31 cellular contexts compared by ENCODE assay signal in the genomic region with DNA sequence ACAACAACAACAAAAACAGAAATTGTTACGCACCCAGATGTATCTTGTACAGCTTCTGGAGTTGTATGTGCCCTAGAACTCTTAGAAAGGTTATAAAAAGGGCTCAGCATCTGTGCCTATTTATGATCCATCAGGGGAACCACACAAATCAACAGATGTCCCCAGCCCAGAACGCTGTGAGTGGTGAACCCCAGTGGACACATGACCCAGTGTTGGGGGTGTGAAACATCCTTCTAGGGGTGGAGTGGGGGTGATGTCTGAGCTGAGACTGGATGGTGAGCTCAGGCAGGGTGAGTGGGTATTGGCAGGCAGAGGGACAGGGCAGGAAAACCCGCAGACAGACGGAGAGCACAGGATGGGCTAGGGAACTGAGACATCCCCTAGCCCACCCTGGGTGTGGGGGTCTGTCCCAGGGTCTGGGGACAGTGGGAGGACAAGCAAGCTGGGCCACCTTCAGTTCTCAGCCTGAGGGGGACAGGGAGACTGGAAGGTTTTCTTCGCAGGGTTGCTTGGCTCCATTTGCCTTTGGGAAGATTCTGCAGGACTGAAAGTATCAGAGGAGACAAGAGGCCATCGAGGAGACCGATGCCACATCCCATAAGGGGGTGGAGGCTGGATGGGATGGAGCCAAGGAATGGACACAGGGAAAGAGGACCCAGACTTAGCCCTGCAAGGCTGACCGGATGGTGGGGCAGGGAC. TPM values are rescaled to one million over a fixed set of nuclear protein-coding genes. Genes with fewer than 3 reads are reported as not detected.
DNase-seq lines count a peak whose midpoint lies in the region; ATAC-seq, FAIRE-seq and TF ChIP-seq lines count a peak whose summit lies in the region.
"Had no signal": no experiment of that assay in that cellular context is flagged by ENCODE, and none has a peak within 500 bp of the region (broad histone marks: within the 10 kb centered on the region; RNA-seq: fewer than 3 reads in every experiment).

No MANE protein-coding gene starts in this region.

- ATAC-seq in IMR-90 (ENCODE audit: low read depth) (no peak), GM19467 (IDR thresholded peaks at IDR 0.05; ENCODE audit: unreplicated experiment) (no peak)
- ATAC-seq: naive thymus-derived CD8-positive, alpha-beta T cell; T-cell had no signal

- H3K4me3 ChIP-seq in IMR-90 (ENCODE audit: insufficient read depth, low read depth, low read length): no peak overlapping the region
- H3K4me3 ChIP-seq in BE2C (ENCODE audit: low read depth, low read length): no peak overlapping the region
- H3K4me3 ChIP-seq: breast epithelium, colonic mucosa, suprapubic skin, upper lobe of left lung had no signal

- H3K9me1 ChIP-seq in IMR-90 (ENCODE audit: insufficient read depth, low read length): peaks cover 13% of the 10 kb centered on the region

- H3K4me1 ChIP-seq in IMR-90 (ENCODE audit: control insufficient read depth, insufficient read depth, low read length) (peaks cover 9% of the 10 kb centered on the region; the same call in 1 of the 2 replicates), BE2C (peaks cover 6% of the 10 kb centered on the region; the same call in 1 of the 2 replicates)
- H3K4me1 ChIP-seq: breast epithelium, colonic mucosa had no signal

- H3K27me3 ChIP-seq in IMR-90 (ENCODE audit: control insufficient read depth, insufficient read depth, low read length) (peaks cover 2% of the 10 kb centered on the region; the same call in 1 of the 2 replicates), BE2C (no peaks in the 10 kb centered on the region)
- H3K27me3 ChIP-seq: breast epithelium, colonic mucosa, suprapubic skin, upper lobe of left lung had no signal

- H3K27ac ChIP-seq in IMR-90 (ENCODE audit: insufficient read depth, low read length) (no peak overlapping the region), RWPE1 (no peak overlapping the region)
- H3K27ac ChIP-seq: breast epithelium, colonic mucosa, epithelial cell of prostate, suprapubic skin had no signal

- POLR2A ChIA-PET in IMR-90 (lab: Charles Lee; ENCODE audit: unreplicated experiment) (no interaction called here), RWPE1 (lab: Yijun Ruan, JAX; ENCODE audit: low non-redundant PET) (no interaction called here)

- H2AK9ac ChIP-seq in IMR-90 (replicated peaks; ENCODE audit: low read depth, low read length, poor library complexity): no peak overlapping the region

- dilution Hi-C loops in IMR-90 (cut with HindIII; ENCODE audit: low sequenced_read_pairs, unreplicated experiment): no loop called here

- BruUV-seq in IMR-90 (replicated peaks; lab: Mats Ljungman, UMichigan): no TSS peak

- H3K9ac ChIP-seq in IMR-90 (ENCODE audit: low read depth, low read length): no peak overlapping the region

- 85% methylated on average over 3 of the region's 8 CpGs; no CpG with 5 or more reads in 1 of the 2 experiments for WGBS in IMR-90 (ENCODE audit: extremely low coverage in 2 of 2, insufficient read length in 1 of 2), 2 experiments

- H2BK120ac ChIP-seq in IMR-90 (ENCODE audit: low read depth, low read length): no peak overlapping the region

- no peak for DNase-seq in GM12892 (ENCODE audit: insufficient read length)
- no peak for DNase-seq in IMR-90
- no peak for DNase-seq in erythroblast (lab: John Stamatoyannopoulos, UW)
- peak; percentile 37 for DNase-seq in posterior vena cava (ENCODE audit: low spot score)
- DNase-seq in BE2C: no peak
- no peak for DNase-seq in RWPE1 (ENCODE audit: low spot score)
- DNase-seq: activated B cell treated with CpG ODN at 0.5 μM for 24 hours; activated CD4-positive, alpha-beta T cell treated with anti-CD3 and anti-CD28 coated beads, Interleukin-2, amount 10 ng/mL, durations not matched to agents 7 days and 5 days; activated effector memory CD4-positive, alpha-beta T cell treated with anti-CD3 and anti-CD28 coated beads, Interleukin-2, amount 50 U/mL, for 16 hours; activated naive CD8-positive, alpha-beta T cell treated with anti-CD3 and anti-CD28 coated beads for 36 hours; activated T-cell treated with anti-CD3 and anti-CD28 coated beads, Interleukin-2, amount 50 U/mL, for 24 hours; anterior cingulate cortex; CD4-positive, CD25-positive, alpha-beta regulatory T cell; colonic mucosa; effector CD8-positive, alpha-beta T cell; EL; HCEC 1CT; midbrain; naive thymus-derived CD8-positive, alpha-beta T cell; NCI-H1694; NCI-H446 treated with DMSO at 0.1 percent for 48 hours; RPMI8226; stimulated activated naive CD4-positive, alpha-beta T cell treated with Interleukin-2 at 50 U/mL for 16 hours; T-cell; upper lobe of left lung had no signal

- no peak overlapping the region for H3K4me2 ChIP-seq in IMR-90 (ENCODE audit: low read depth, low read length)

- no peak overlapping the region for H2BK20ac ChIP-seq in IMR-90 (ENCODE audit: low read depth, low read length)

- peak overlapping the region; percentile 1; the same call in 1 of the 2 replicates for H2AK5ac ChIP-seq in IMR-90 (ENCODE audit: low read depth, low read length)

- in situ Hi-C loops in IMR-90 (cut with MboI; ENCODE audit: low sequenced_read_pairs): no loop called here

- H3K23ac ChIP-seq in IMR-90 (ENCODE audit: low read depth, low read length): no peak overlapping the region

- peak; percentile 5 for FAIRE-seq in GM12892 (lab: Jason Lieb, UNC)
- FAIRE-seq: keratinocyte had no signal

- no peaks in the 10 kb centered on the region for H3K79me1 ChIP-seq in IMR-90 (ENCODE audit: low read depth in 1 of 2, low read length in 2 of 2)

- H3K36me3 ChIP-seq in IMR-90 (ENCODE audit: control insufficient read depth, insufficient read depth, low read length) (no peaks in the 10 kb centered on the region), BE2C (no peaks in the 10 kb centered on the region)
- H3K36me3 ChIP-seq: breast epithelium, colonic mucosa, suprapubic skin, upper lobe of left lung had no signal

- no peak overlapping the region for H3K4ac ChIP-seq in IMR-90 (ENCODE audit: low read depth, low read length)

- H4K8ac ChIP-seq in IMR-90 (ENCODE audit: low read depth in 2 of 2, low read length in 2 of 2): no peak overlapping the region

- H3K9me3 ChIP-seq in IMR-90 (ENCODE audit: control insufficient read depth, insufficient read depth, low read length): no peaks in the 10 kb centered on the region
- H3K9me3 ChIP-seq in BE2C: no peaks in the 10 kb centered on the region
- H3K9me3 ChIP-seq: breast epithelium, colonic mucosa, suprapubic skin, upper lobe of left lung had no signal

- no peak overlapping the region for H2BK15ac ChIP-seq in IMR-90 (ENCODE audit: low read depth, low read length)

- no peak for TF ChIP-seq POLR2A in GM12892 (IDR thresholded peaks at IDR 0.05; ENCODE audit: low read depth, low read length)
- no peak for TF ChIP-seq POLR2A in IMR-90 (IDR thresholded peaks at IDR 0.05; ENCODE audit: low read depth, low read length)
- peak; percentile 12 for TF ChIP-seq POLR2A in erythroblast (IDR thresholded peaks at IDR 0.05; ENCODE audit: low read length)

- no peak overlapping the region for H2BK5ac ChIP-seq in IMR-90 (ENCODE audit: low read depth, low read length, poor library complexity, severe bottlenecking)

- H3K14ac ChIP-seq in IMR-90 (replicated peaks; ENCODE audit: low read depth, low read length): no peak overlapping the region

- no peak overlapping the region for H2AFZ ChIP-seq in IMR-90 (replicated peaks; ENCODE audit: low read length, poor library complexity)

- no peak overlapping the region; the same call in 1 of the 2 replicates for H3K56ac ChIP-seq in IMR-90 (ENCODE audit: extremely low read depth, insufficient read depth, low read length)

- TF ChIP-seq CTCF in IMR-90 (conservative IDR thresholded peaks at IDR 0.05; ENCODE audit: low read depth, low read length) (no peak), BE2C (IDR thresholded peaks at IDR 0.05; ENCODE audit: low read depth, low read length) (no peak), RWPE1 (conservative IDR thresholded peaks at IDR 0.05; ENCODE audit: low read depth) (no peak)

- no peak overlapping the region for H4K5ac ChIP-seq in IMR-90 (ENCODE audit: low read depth, low read length)

- H3K18ac ChIP-seq in IMR-90 (ENCODE audit: low read depth, low read length): no peak overlapping the region

- no peaks in the 10 kb centered on the region for H4K20me1 ChIP-seq in IMR-90 (ENCODE audit: insufficient read depth, low read length)

- H4K91ac ChIP-seq in IMR-90 (ENCODE audit: insufficient read depth, low read depth, low read length): no peak overlapping the region

- intact Hi-C loops in IMR-90 (cut with micrococcal nuclease): no loop called here
- intact Hi-C loops in posterior vena cava (cut with DNase I): no loop called here

- TF ChIP-seq RAD21 in IMR-90 (IDR thresholded peaks at IDR 0.05; ENCODE audit: low read length): no peak

- CTCF ChIA-PET in IMR-90 (lab: Yijun Ruan, JAX): no interaction called here
- CTCF ChIA-PET in RWPE1 (lab: Yijun Ruan, JAX): interaction anchor here (1.0 kb wide), 1 partner anchor 46 kb away, joined by 3 read pairs; no protein-coding TSS in a partner anchor

TF ChIP-seq in IMR-90, 13 proteins besides CTCF, POLR2A, EP300 and RAD21 (continues in another document):
- TF ChIP-seq RFX5 (IDR thresholded peaks at IDR 0.05; ENCODE audit: low read depth, low read length) (no peak), BHLHE40 (IDR thresholded peaks at IDR 0.05; ENCODE audit: low read depth, low read length) (no peak), RCOR1 (IDR thresholded peaks at IDR 0.05; ENCODE audit: insufficient replicate concordance, low read length) (no peak)
- TF ChIP-seq, protein P1, sequence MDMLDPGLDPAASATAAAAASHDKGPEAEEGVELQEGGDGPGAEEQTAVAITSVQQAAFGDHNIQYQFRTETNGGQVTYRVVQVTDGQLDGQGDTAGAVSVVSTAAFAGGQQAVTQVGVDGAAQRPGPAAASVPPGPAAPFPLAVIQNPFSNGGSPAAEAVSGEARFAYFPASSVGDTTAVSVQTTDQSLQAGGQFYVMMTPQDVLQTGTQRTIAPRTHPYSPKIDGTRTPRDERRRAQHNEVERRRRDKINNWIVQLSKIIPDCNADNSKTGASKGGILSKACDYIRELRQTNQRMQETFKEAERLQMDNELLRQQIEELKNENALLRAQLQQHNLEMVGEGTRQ (IDR thresholded peaks at IDR 0.05; ENCODE audit: low read depth, low read length): no peak
- TF ChIP-seq, protein P2, sequence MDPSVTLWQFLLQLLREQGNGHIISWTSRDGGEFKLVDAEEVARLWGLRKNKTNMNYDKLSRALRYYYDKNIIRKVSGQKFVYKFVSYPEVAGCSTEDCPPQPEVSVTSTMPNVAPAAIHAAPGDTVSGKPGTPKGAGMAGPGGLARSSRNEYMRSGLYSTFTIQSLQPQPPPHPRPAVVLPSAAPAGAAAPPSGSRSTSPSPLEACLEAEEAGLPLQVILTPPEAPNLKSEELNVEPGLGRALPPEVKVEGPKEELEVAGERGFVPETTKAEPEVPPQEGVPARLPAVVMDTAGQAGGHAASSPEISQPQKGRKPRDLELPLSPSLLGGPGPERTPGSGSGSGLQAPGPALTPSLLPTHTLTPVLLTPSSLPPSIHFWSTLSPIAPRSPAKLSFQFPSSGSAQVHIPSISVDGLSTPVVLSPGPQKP (IDR thresholded peaks at IDR 0.05; ENCODE audit: borderline replicate concordance, low read depth, low read length): no peak

RNA-seq across cellular contexts. Expression of a gene that starts 5.8 kb away (rescaled TPM):
- polyA plus RNA-seq in GM12892 (2012; ENCODE audit: missing spikeins): 10.9 TPM
- total RNA-seq in IMR-90 (2012; rRNA removed) (0.28 and 0.54 TPM in 2 replicates), posterior vena cava (1 to 10 TPM; 1.4 to 2.4 TPM)
- 1.2 and 1.3 TPM in 2 replicates for polyA plus RNA-seq in IMR-90 (2012; rRNA removed)
- polyA plus RNA-seq in IMR-90 (2012; cell fraction: cytosol; rRNA removed): 0.41 and 2.3 TPM in 2 replicates
- polyA plus RNA-seq in IMR-90 (2012; cell fraction: nucleus; rRNA removed; ENCODE audit: low replicate concordance): 2.9 TPM in 2 replicates
- 0.97 TPM for polyA plus RNA-seq in BE2C (2012; ENCODE audit: insufficient read depth, insufficient read length, low read depth)
- total RNA-seq: activated B cell treated with CpG ODN at 0.5 μM for 24 hours; activated CD4-positive, alpha-beta T cell treated with anti-CD3 and anti-CD28 coated beads, Interleukin-2, amount 10 ng/mL, durations not matched to agents 7 days and 5 days; activated naive CD8-positive, alpha-beta T cell treated with anti-CD3 and anti-CD28 coated beads for 36 hours; naive thymus-derived CD8-positive, alpha-beta T cell had no signal
- polyA plus RNA-seq: IgD-negative memory B cell; keratinocyte; naive thymus-derived CD8-positive, alpha-beta T cell had no signal
